32 cellular contexts compared by ENCODE assay signal in genomic region chr1:94640125-94640524, GRCh38.
"Had no signal": no experiment of that assay in that cellular context is flagged by ENCODE, and none has a peak within 500 bp of the region (broad histone marks: within the 10 kb centered on the region; RNA-seq: fewer than 3 reads in every experiment).

No MANE protein-coding gene starts in this region.

- FAIRE-seq: small intestine had no signal

- H3K9ac ChIP-seq: neural progenitor cell, parathyroid adenoma had no signal

- H3K36me3 ChIP-seq: neural progenitor cell, ovary, prostate gland, right atrium auricular region, right lobe of liver, sigmoid colon, spleen, suprapubic skin, tibial artery, transverse colon, upper lobe of right lung, uterus had no signal

- H3K4me1 Mint-ChIP-seq: naive thymus-derived CD4-positive, alpha-beta T cell; natural killer cell; nephron; stimulated activated memory B cell treated with anti-CD40 and anti-IgM and Interleukin-4, amounts not matched to agents 10 μg/mL and 1 μg/mL and 100 μg/mL, for 72 hours; stimulated activated naive CD8-positive, alpha-beta T cell treated with anti-CD3 and anti-CD28 coated beads, Interleukin-15, amount 100 ng/mL, for 72 hours had no signal

- DNase-seq: naive thymus-derived CD4-positive, alpha-beta T cell; natural killer cell; occipital lobe; ovary; posterior cingulate gyrus; retina; right lobe of liver; sigmoid colon; small intestine; spleen; stimulated activated CD4-positive, alpha-beta T cell treated with anti-CD3 and anti-CD28 coated beads, Interleukin-12 subunit alpha, Interleukin-12 subunit beta, amount 100 ng/mL, for 4 hours; stimulated activated CD4-positive, alpha-beta T cell treated with anti-CD3 and anti-CD28 coated beads, Interleukin-1b, Interleukin-23, amount 100 ng/mL, for 48 hours; stimulated activated CD4-positive, alpha-beta T cell treated with anti-CD3 and anti-CD28 coated beads, Interleukin-4, amount 100 ng/mL, for 1 hour; stimulated activated CD4-positive, alpha-beta T cell treated with anti-CD3 and anti-CD28 coated beads, Interleukin-4, amount 100 ng/mL, for 4 hours; stimulated activated CD8-positive, alpha-beta memory T cell treated with anti-CD3 and anti-CD28 coated beads, Interleukin-4, amount 100 ng/mL, for 48 hours; stimulated activated naive CD4-positive, alpha-beta T cell; stimulated activated naive CD8-positive, alpha-beta T cell treated with anti-CD3 and anti-CD28 coated beads, Interleukin-15, amount 100 ng/mL, for 72 hours; stimulated activated naive CD8-positive, alpha-beta T cell treated with anti-CD3 and anti-CD28 coated beads, Interleukin-15, Interleukin-2, amounts not matched to agents 100 U/mL and 50 U/mL, for 24 hours; substantia nigra; testis; tibial artery; transverse colon; upper lobe of right lung; uterus had no signal

- H3K79me2 ChIP-seq: parathyroid adenoma had no signal

- H3K4me3 ChIP-seq: neural progenitor cell, ovary, prostate gland, right atrium auricular region, right lobe of liver, sigmoid colon, spleen, suprapubic skin, testis, tibial artery, transverse colon, upper lobe of right lung, uterus had no signal

- H3K27ac ChIP-seq: neural progenitor cell, ovary, parathyroid adenoma, prostate gland, right atrium auricular region, right lobe of liver, sigmoid colon, spleen, suprapubic skin, testis, tibial artery, transverse colon, upper lobe of right lung, uterus had no signal

- H3K27me3 Mint-ChIP-seq: stimulated activated memory B cell treated with anti-CD40 and anti-IgM and Interleukin-4, amounts not matched to agents 10 μg/mL and 1 μg/mL and 100 μg/mL, for 72 hours; stimulated activated naive CD8-positive, alpha-beta T cell treated with anti-CD3 and anti-CD28 coated beads, Interleukin-15, amount 100 ng/mL, for 72 hours; type B pancreatic cell had no signal

- ATAC-seq: naive thymus-derived CD4-positive, alpha-beta T cell; natural killer cell; right lobe of liver; stimulated activated memory B cell treated with anti-CD40 and anti-IgM and Interleukin-4, amounts not matched to agents 10 μg/mL and 1 μg/mL and 100 μg/mL, for 72 hours; stimulated activated naive CD8-positive, alpha-beta T cell treated with anti-CD3 and anti-CD28 coated beads, Interleukin-15, amount 100 ng/mL, for 72 hours; stimulated activated naive CD8-positive, alpha-beta T cell treated with anti-CD3 and anti-CD28 coated beads, Interleukin-15, Interleukin-2, amounts not matched to agents 100 U/mL and 50 U/mL, for 24 hours; upper lobe of right lung had no signal

- H3K9me3 Mint-ChIP-seq: natural killer cell; stimulated activated naive CD8-positive, alpha-beta T cell treated with anti-CD3 and anti-CD28 coated beads, Interleukin-15, amount 100 ng/mL, for 72 hours had no signal

- H3K4me2 ChIP-seq: neural progenitor cell had no signal

- H3K27me3 ChIP-seq: neural progenitor cell, ovary, right atrium auricular region, right lobe of liver, sigmoid colon, spleen, suprapubic skin, testis, tibial artery, transverse colon, upper lobe of right lung, uterus had no signal

- H2AFZ ChIP-seq: neural progenitor cell, parathyroid adenoma had no signal

- H3K4me1 ChIP-seq: parathyroid adenoma, prostate gland, right atrium auricular region, right lobe of liver, sigmoid colon, spleen, suprapubic skin, uterus had no signal

- H3K9me3 ChIP-seq: ovary, prostate gland, right atrium auricular region, right lobe of liver, sigmoid colon, suprapubic skin, testis, tibial artery, transverse colon, upper lobe of right lung, uterus had no signal

- H3K4me3 Mint-ChIP-seq: naive thymus-derived CD4-positive, alpha-beta T cell; natural killer cell; nephron; neural progenitor cell; stimulated activated memory B cell treated with anti-CD40 and anti-IgM and Interleukin-4, amounts not matched to agents 10 μg/mL and 1 μg/mL and 100 μg/mL, for 72 hours; stimulated activated naive CD8-positive, alpha-beta T cell treated with anti-CD3 and anti-CD28 coated beads, Interleukin-15, amount 100 ng/mL, for 72 hours; type B pancreatic cell had no signal

- H3K27ac Mint-ChIP-seq: naive thymus-derived CD4-positive, alpha-beta T cell; natural killer cell; nephron; neural progenitor cell; stimulated activated memory B cell treated with anti-CD40 and anti-IgM and Interleukin-4, amounts not matched to agents 10 μg/mL and 1 μg/mL and 100 μg/mL, for 72 hours; stimulated activated naive CD8-positive, alpha-beta T cell treated with anti-CD3 and anti-CD28 coated beads, Interleukin-15, amount 100 ng/mL, for 72 hours; type B pancreatic cell had no signal

- H3K36me3 Mint-ChIP-seq: naive thymus-derived CD4-positive, alpha-beta T cell; natural killer cell; neural progenitor cell; stimulated activated memory B cell treated with anti-CD40 and anti-IgM and Interleukin-4, amounts not matched to agents 10 μg/mL and 1 μg/mL and 100 μg/mL, for 72 hours had no signal
